Comparison of ENCODE assay signal across 8 cellular contexts in the genomic region with DNA sequence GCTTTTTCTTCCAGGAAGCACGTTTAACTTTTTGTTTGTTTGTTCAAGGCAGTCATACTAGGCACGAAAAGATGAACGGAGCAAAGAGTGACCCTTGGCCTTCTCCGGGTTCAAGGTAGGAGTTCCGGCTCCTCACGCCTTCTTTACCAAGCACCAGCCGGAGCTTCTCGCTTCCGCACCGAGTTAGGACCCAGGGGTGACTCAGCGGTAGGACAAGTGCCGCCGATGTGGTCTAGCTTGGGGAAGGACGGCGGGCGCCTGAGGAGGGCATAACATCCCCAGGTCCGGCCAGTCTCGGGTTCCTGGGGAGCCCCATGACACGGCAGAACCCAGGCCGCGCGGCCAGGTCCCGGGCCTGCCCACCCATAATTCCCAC. TPM values are rescaled to one million over a fixed set of nuclear protein-coding genes. Genes with fewer than 3 reads are reported as not detected.
A peak's percentile ranks its signal among the peaks of the same experiment; 100 is the strongest.
DNase-seq lines count a peak whose midpoint lies in the region; ATAC-seq and TF ChIP-seq lines count a peak whose summit lies in the region.

No MANE protein-coding gene starts in this region.

- ATAC-seq in GM18907 (IDR thresholded peaks at IDR 0.05; ENCODE audit: unreplicated experiment) (peak; percentile 43), HG03175 (IDR thresholded peaks at IDR 0.05; ENCODE audit: unreplicated experiment) (peak; percentile 22)

- intact Hi-C loops in spleen (cut with DNase I; ENCODE audit: low total_unique reads) = loop anchor here (2.0 to 10.0 kb wide), 2 partner anchors 57 to 109 kb away; a partner anchor contains a TSS

- TF ChIP-seq CTCF in RWPE1 (conservative IDR thresholded peaks at IDR 0.05; ENCODE audit: low read depth) = no peak
- no peak for TF ChIP-seq CTCF in spleen (IDR thresholded peaks at IDR 0.05 in 8 of 11, conservative IDR thresholded peaks at IDR 0.05 in 3 of 11)

- peaks cover 13 to 56% (median 47%) of the 10 kb centered on the region in 6 donors for H3K4me1 ChIP-seq in spleen

- 0 to 1% (median 0%) methylated on average over 23 of the region's 23 CpGs for WGBS in adipose tissue, 3 donors
- WGBS in spleen, 5 donors = 0 to 1% (median 0%) methylated on average over 18 to 23 of the region's 23 CpGs

- H3K36me3 ChIP-seq in spleen = peaks cover 0 to 18% (median 8%) of the 10 kb centered on the region in 6 donors

- no peaks in the 10 kb centered on the region for H3K27me3 ChIP-seq in spleen (replicated peaks in 1 of 7)

- CTCF ChIA-PET in RWPE1 (lab: Yijun Ruan, JAX) = interaction anchor here (0.8 to 1.1 kb wide), 2 partner anchors 65 to 67 kb away, joined by 3 read pairs; no protein-coding TSS in a partner anchor

- no peak for TF ChIP-seq POLR2A in spleen (IDR thresholded peaks at IDR 0.05)

- H3K27ac ChIP-seq in RWPE1 (peak overlapping the region; percentile 94), adipose tissue (ENCODE audit: low read depth, low read length) (peak overlapping the region; percentile 13), spleen (peak overlapping the region; percentile 85 to 96 (median 90))

- DNase-seq in AG08395 (ENCODE audit: low spot score) (peak; percentile 41), RWPE1 (ENCODE audit: low spot score) (peak; percentile 62), spleen (no peak), NCI-H226 (no peak)

- POLR2A ChIA-PET in RWPE1 (lab: Yijun Ruan, JAX; ENCODE audit: low non-redundant PET) = interaction anchor here (0.9 kb wide), 1 partner anchor 216 kb away, joined by 3 read pairs; no protein-coding TSS in a partner anchor

- H3K4me3 ChIP-seq in iPS-11a (ENCODE audit: low read depth, low read length) (peak overlapping the region; percentile 87), spleen (peak overlapping the region; percentile 87 to 99 (median 92))

- H3K9me3 ChIP-seq in spleen = no peaks in the 10 kb centered on the region

RNA-seq across cellular contexts. Expression of a gene that starts 0.4 kb away (rescaled TPM):
- polyA plus RNA-seq in adipose tissue (10 to 100 TPM; 28.5 to 47.2 (median 33.9) TPM), spleen (10 to 100 TPM; 35.8 to 63.9 (median 61.2) TPM)
- 10 to 100 TPM; 29.9 to 87.0 (median 62.2) TPM for total RNA-seq in spleen

RNA-seq across cellular contexts. Expression of a gene that starts 28.2 kb away (rescaled TPM):
- 10 to 100 TPM; 13.2 to 47.9 (median 24.6) TPM for polyA plus RNA-seq in adipose tissue
- total RNA-seq in spleen = 10 to 100 TPM; 33.5 to 63.9 (median 43.6) TPM
- polyA plus RNA-seq in spleen = 1 to 10 TPM; 2.0 to 6.0 (median 3.5) TPM

RNA-seq across cellular contexts. Expression of a gene that starts 40.5 kb away (rescaled TPM):
- polyA plus RNA-seq in adipose tissue (1 to 10 TPM; 1.2 to 2.5 (median 2.1) TPM), spleen (under 1 TPM; 0.26 to 0.51 (median 0.41) TPM)
- total RNA-seq in spleen = 1 to 10 TPM in 5 of 7 donors, under 1 TPM in 2; 0.46 to 2.5 (median 1.3) TPM

RNA-seq across cellular contexts. Expression of a gene that starts 57.8 kb away (rescaled TPM):
- polyA plus RNA-seq in adipose tissue (1 to 10 TPM; 2.6 to 4.0 (median 3.2) TPM), spleen (10 to 100 TPM in 2 of 3 donors, 1 to 10 TPM in 1; 7.1 to 16.8 (median 12.2) TPM)
- total RNA-seq in spleen = 10 to 100 TPM in 2 of 7 donors, 1 to 10 TPM in 5; 7.9 to 11.9 (median 8.7) TPM

Comparison
In these comparisons a context has a peak if more than half of its experiments do, and no peak if none do; other contexts are left out.
1. DNase-seq: peak in AG08395 (single experiment) and RWPE1 (single experiment); none in spleen (single experiment) and NCI-H226 (single experiment).
2. H3K27ac ChIP-seq: peak in every context shown above with its lines; median percentile 94 in RWPE1; 90 in spleen; 13 in adipose tissue.